Comparison of ENCODE assay signal across 36 cellular contexts in the genomic region with DNA sequence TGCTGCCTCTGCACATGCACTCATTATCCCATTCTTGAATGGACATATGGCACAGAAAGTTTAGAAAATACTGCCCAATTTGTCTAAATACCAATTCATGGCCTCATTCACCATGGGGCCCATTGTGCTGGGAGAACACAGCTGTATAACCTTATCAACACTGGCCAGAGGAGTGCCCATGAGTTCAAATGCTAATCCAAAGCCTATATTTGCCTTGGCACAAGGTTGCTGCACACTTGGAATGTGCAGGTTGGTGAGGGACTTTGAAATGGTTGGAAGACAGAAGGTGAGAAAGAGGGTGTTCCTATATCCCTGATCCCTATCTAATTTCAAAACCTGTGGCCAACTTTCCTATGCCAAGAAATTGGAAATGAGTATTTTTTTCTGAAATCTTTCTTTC.
"Had no signal": no experiment of that assay in that cellular context is flagged by ENCODE, and none has a peak within 500 bp of the region (broad histone marks: within the 10 kb centered on the region; RNA-seq: fewer than 3 reads in every experiment).

No MANE protein-coding gene starts in this region.

- H3K36me3 ChIP-seq: cardiac muscle cell, Peyer's patch, WERI-Rb-1 had no signal

- H3K4me3 ChIP-seq: cardiac muscle cell, Peyer's patch had no signal

- H3K4me1 ChIP-seq: Peyer's patch had no signal

- H3K9me3 ChIP-seq: Peyer's patch had no signal

- DNase-seq: activated CD4-positive, alpha-beta memory T cell treated with anti-CD3 and anti-CD28 coated beads, Interleukin-2, amount 10 ng/mL, durations not matched to agents 7 days and 5 days; activated CD4-positive, alpha-beta T cell treated with anti-CD3 and anti-CD28 coated beads for 1 hour; activated CD4-positive, alpha-beta T cell treated with anti-CD3 and anti-CD28 coated beads for 48 hours; activated CD4-positive, CD25-positive, alpha-beta regulatory T cell; activated CD8-positive, alpha-beta memory T cell treated with anti-CD3 and anti-CD28 coated beads for 24 hours; activated CD8-positive, alpha-beta memory T cell treated with anti-CD3 and anti-CD28 coated beads, Interleukin-2, amount 10 ng/mL, durations not matched to agents 7 days and 5 days; activated CD8-positive, alpha-beta memory T cell treated with anti-CD3 and anti-CD28 coated beads, Interleukin-2, amount 50 U/mL, for 48 hours; activated effector memory CD4-positive, alpha-beta T cell treated with anti-CD3 and anti-CD28 coated beads, Interleukin-2, amount 50 U/mL, for 16 hours; activated naive CD4-positive, alpha-beta T cell; activated naive CD4-positive, alpha-beta T cell treated with anti-CD3 and anti-CD28 coated beads, Interleukin-2, amount 50 U/mL, for 16 hours; activated naive CD8-positive, alpha-beta T cell treated with anti-CD3 and anti-CD28 coated beads for 36 hours; activated T-cell treated with anti-CD3 and anti-CD28 coated beads, Interleukin-2, amount 50 U/mL, for 48 hours; amniotic stem cell; aorta; Kasumi-1; KG1; MM.1S; MV-4-11; NCI-H1092 treated with DMSO at 0.1 percent for 48 hours; NCI-H1417; NCI-H146; NCI-H187; NCI-H2081; NCI-H2171 treated with DMSO at 0.1 percent for 48 hours; NCI-H2227 treated with DMSO at 0.1 percent for 48 hours; NCI-H446; NCI-H510A treated with DMSO at 0.1 percent for 48 hours; NCI-H526 treated with DMSO at 0.1 percent for 48 hours; NCI-H774; Peyer's patch; RPMI8226; SIG-M5; T1000; WERI-Rb-1 had no signal

- ATAC-seq: activated CD8-positive, alpha-beta memory T cell treated with anti-CD3 and anti-CD28 coated beads, Interleukin-2, amount 10 ng/mL, durations not matched to agents 7 days and 5 days; Right ventricle myocardium inferior had no signal

- H3K27ac ChIP-seq: cardiac muscle cell, Peyer's patch, WERI-Rb-1 had no signal

- H3K27me3 ChIP-seq: cardiac muscle cell, Peyer's patch had no signal
